Comparison of ENCODE assay signal across 8 cellular contexts in the genomic region with DNA sequence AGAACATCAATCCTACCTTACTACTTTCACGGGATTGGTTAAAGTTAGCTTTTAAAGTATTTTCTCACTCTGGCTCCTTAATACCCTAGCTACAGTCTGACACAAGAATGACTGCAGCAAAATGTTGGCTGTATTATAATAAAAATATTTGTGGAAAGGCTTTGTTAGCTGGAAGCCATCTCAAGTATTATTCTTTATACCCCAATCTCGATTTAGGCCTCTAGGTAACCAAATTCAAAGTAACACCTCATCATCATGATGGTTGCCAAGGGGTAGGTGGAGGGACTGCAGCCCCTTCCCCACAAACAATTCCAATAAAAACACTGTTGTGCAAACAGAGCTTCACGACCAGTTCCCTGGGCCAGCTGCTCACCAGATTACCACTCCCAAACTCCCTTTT. TPM values are rescaled to one million over a fixed set of nuclear protein-coding genes. Genes with fewer than 3 reads are reported as not detected.
DNase-seq lines count a peak whose midpoint lies in the region; ATAC-seq and TF ChIP-seq lines count a peak whose summit lies in the region.

No MANE protein-coding gene starts in this region.

- peak overlapping the region; percentile 81 to 93 for H3K9ac ChIP-seq in stomach smooth muscle (ENCODE audit: low read length in 2 of 2)

- H3K27ac Mint-ChIP-seq in activated CD8-positive, alpha-beta T cell treated with anti-CD3 and anti-CD28 coated beads, Interleukin-2, amount 10 ng/mL, durations not matched to agents 7 days and 5 days: peak overlapping the region; percentile 94

- peak overlapping the region; percentile 91 for H3K27ac ChIP-seq in stomach smooth muscle (ENCODE audit: low read length)

- POLR2A ChIA-PET in activated CD8-positive, alpha-beta T cell treated with anti-CD3 and anti-CD28 coated beads, Interleukin-2, amount 10 ng/mL, durations not matched to agents 7 days and 5 days (lab: Charles Lee): interaction anchor here (0.9 to 6.0 kb wide), 7 partner anchors 7 to 69 kb away, joined by 3 to 63 read pairs (median 3); partner anchors contain the start of genes C3orf33 and SLC33A1

- peak overlapping the region; percentile 88 for H3K4me3 Mint-ChIP-seq in activated CD8-positive, alpha-beta T cell treated with anti-CD3 and anti-CD28 coated beads, Interleukin-2, amount 10 ng/mL, durations not matched to agents 7 days and 5 days

- peak overlapping the region; percentile 39; the same call in 1 of the 2 replicates for H3K4me3 ChIP-seq in iPS-18c (ENCODE audit: insufficient read depth, low read depth, low read length)
- peak overlapping the region; percentile 75 to 80 for H3K4me3 ChIP-seq in stomach smooth muscle (ENCODE audit: low read length in 2 of 2)

- no peaks in the 10 kb centered on the region for H3K27me3 ChIP-seq in stomach smooth muscle (ENCODE audit: control insufficient read depth in 1 of 2, insufficient read depth in 2 of 2, low read length in 2 of 2)

- no peaks in the 10 kb centered on the region for H3K27me3 Mint-ChIP-seq in activated CD8-positive, alpha-beta T cell treated with anti-CD3 and anti-CD28 coated beads, Interleukin-2, amount 10 ng/mL, durations not matched to agents 7 days and 5 days (ENCODE audit: low read depth)

- H3K36me3 Mint-ChIP-seq in activated CD8-positive, alpha-beta T cell treated with anti-CD3 and anti-CD28 coated beads, Interleukin-2, amount 10 ng/mL, durations not matched to agents 7 days and 5 days (ENCODE audit: low read depth): peaks cover 10% of the 10 kb centered on the region

- ATAC-seq in activated CD8-positive, alpha-beta T cell treated with anti-CD3 and anti-CD28 coated beads, Interleukin-2, amount 10 ng/mL, durations not matched to agents 7 days and 5 days: no peak
- ATAC-seq in GM18517 (IDR thresholded peaks at IDR 0.05; ENCODE audit: unreplicated experiment): no peak
- no peak for ATAC-seq in GM21825 (IDR thresholded peaks at IDR 0.05; ENCODE audit: unreplicated experiment)

- H3K9me3 ChIP-seq in iPS-18c (ENCODE audit: control insufficient read depth, insufficient read depth, low read length) (no peaks in the 10 kb centered on the region), stomach smooth muscle (ENCODE audit: control insufficient read depth in 2 of 2, low read length in 2 of 2) (no peaks in the 10 kb centered on the region)

- H3K36me3 ChIP-seq in stomach smooth muscle (ENCODE audit: control insufficient read depth in 2 of 2, insufficient read depth in 2 of 2, low read length in 2 of 2): no peaks in the 10 kb centered on the region

- peaks cover 14% of the 10 kb centered on the region for H3K4me1 ChIP-seq in stomach smooth muscle (ENCODE audit: control insufficient read depth, insufficient read depth, low read length)

- peak; percentile 36 for DNase-seq in DMS79 treated with DMSO at 0.1 percent for 48 hours (lab: John Stamatoyannopoulos, UW)
- DNase-seq in DMS79 (lab: John Stamatoyannopoulos, UW): no peak
- no peak for DNase-seq in activated CD8-positive, alpha-beta T cell treated with anti-CD3 and anti-CD28 coated beads, Interleukin-2, amount 10 ng/mL, durations not matched to agents 7 days and 5 days
- no peak for DNase-seq in GM10266 (ENCODE audit: extremely low spot score)

- H3K4me1 Mint-ChIP-seq in activated CD8-positive, alpha-beta T cell treated with anti-CD3 and anti-CD28 coated beads, Interleukin-2, amount 10 ng/mL, durations not matched to agents 7 days and 5 days (ENCODE audit: low read depth): peaks cover 25% of the 10 kb centered on the region

- no peak for TF ChIP-seq CTCF in GM10266 (IDR thresholded peaks at IDR 0.05; ENCODE audit: control insufficient read depth, insufficient read depth, low read depth, missing control alignments)

- CTCF ChIA-PET in activated CD8-positive, alpha-beta T cell treated with anti-CD3 and anti-CD28 coated beads, Interleukin-2, amount 10 ng/mL, durations not matched to agents 7 days and 5 days (lab: Charles Lee): interaction anchor here (0.9 to 4.2 kb wide), 11 partner anchors 8 to 124 kb away, joined by 3 to 51 read pairs (median 4); partner anchors contain the start of genes C3orf33 and SLC33A1

- H3K9me3 Mint-ChIP-seq in activated CD8-positive, alpha-beta T cell treated with anti-CD3 and anti-CD28 coated beads, Interleukin-2, amount 10 ng/mL, durations not matched to agents 7 days and 5 days (ENCODE audit: insufficient read depth): no peaks in the 10 kb centered on the region

RNA-seq across cellular contexts. Expression of gene GMPS, which starts 0.8 kb away (rescaled TPM):
- 100 to 1,000 TPM; 102 to 109 TPM for total RNA-seq in activated CD8-positive, alpha-beta T cell treated with anti-CD3 and anti-CD28 coated beads, Interleukin-2, amount 10 ng/mL, durations not matched to agents 7 days and 5 days

RNA-seq across cellular contexts. Expression of gene SLC33A1, which starts 15.4 kb away (rescaled TPM):
- total RNA-seq in activated CD8-positive, alpha-beta T cell treated with anti-CD3 and anti-CD28 coated beads, Interleukin-2, amount 10 ng/mL, durations not matched to agents 7 days and 5 days: 10 to 100 TPM; 20.0 to 20.2 TPM
